31 cellular contexts compared by ENCODE assay signal in the genomic region with DNA sequence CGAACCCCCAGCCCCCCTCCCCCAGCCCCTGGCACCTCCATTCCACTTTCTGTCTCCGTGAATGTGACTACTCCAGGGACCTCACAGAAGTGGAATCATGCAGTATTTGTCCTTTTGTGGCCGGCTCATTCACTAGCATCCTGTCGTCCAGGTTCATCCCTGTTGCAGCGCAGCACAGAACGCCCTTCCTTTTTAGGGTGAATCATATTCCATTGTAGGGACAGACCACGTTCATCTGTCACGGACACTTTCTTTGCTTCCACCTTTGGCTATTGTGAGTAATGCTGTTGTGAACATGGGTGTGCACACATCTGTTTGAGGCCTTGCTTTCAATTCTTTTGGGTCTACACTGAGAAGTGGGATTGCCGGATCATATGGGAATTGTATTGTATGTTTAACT.
"Had no signal": no experiment of that assay in that cellular context is flagged by ENCODE, and none has a peak within 500 bp of the region (broad histone marks: within the 10 kb centered on the region; RNA-seq: fewer than 3 reads in every experiment).

No MANE protein-coding gene starts in this region.

- H3K36me3 Mint-ChIP-seq: naive thymus-derived CD4-positive, alpha-beta T cell; natural killer cell; stimulated activated memory B cell treated with anti-CD40 and anti-IgM and Interleukin-4, amounts not matched to agents 10 μg/mL and 1 μg/mL and 100 μg/mL, for 72 hours; type B pancreatic cell had no signal

- H2AFZ ChIP-seq: parathyroid adenoma had no signal

- H3K27me3 ChIP-seq: ovary, spleen, suprapubic skin, testis, transverse colon, upper lobe of right lung, vagina had no signal

- H3K4me3 ChIP-seq: ovary, psoas muscle, skin epidermis, smooth muscle cell, spleen, suprapubic skin, testis, tibial artery, transverse colon, upper lobe of right lung, vagina had no signal

- H3K9ac ChIP-seq: parathyroid adenoma had no signal

- H3K9me3 ChIP-seq: ovary, psoas muscle, spleen, suprapubic skin, testis, tibial artery, transverse colon, upper lobe of right lung, vagina had no signal

- H3K9me3 Mint-ChIP-seq: naive thymus-derived CD4-positive, alpha-beta T cell; natural killer cell; nephron; neural crest cell; stimulated activated memory B cell treated with anti-CD40 and anti-IgM and Interleukin-4, amounts not matched to agents 10 μg/mL and 1 μg/mL and 100 μg/mL, for 72 hours; stimulated activated naive CD8-positive, alpha-beta T cell treated with anti-CD3 and anti-CD28 coated beads, Interleukin-15, amount 100 ng/mL, for 72 hours; type B pancreatic cell had no signal

- H3K4me3 Mint-ChIP-seq: naive thymus-derived CD4-positive, alpha-beta T cell; natural killer cell; nephron; neural crest cell; stimulated activated memory B cell treated with anti-CD40 and anti-IgM and Interleukin-4, amounts not matched to agents 10 μg/mL and 1 μg/mL and 100 μg/mL, for 72 hours; stimulated activated naive CD8-positive, alpha-beta T cell treated with anti-CD3 and anti-CD28 coated beads, Interleukin-15, amount 100 ng/mL, for 72 hours; type B pancreatic cell had no signal

- H3K4me1 Mint-ChIP-seq: nephron; neural crest cell; stimulated activated memory B cell treated with anti-CD40 and anti-IgM and Interleukin-4, amounts not matched to agents 10 μg/mL and 1 μg/mL and 100 μg/mL, for 72 hours had no signal

- DNase-seq: naive thymus-derived CD4-positive, alpha-beta T cell; natural killer cell; occipital lobe; ovary; psoas muscle; spleen; stimulated activated CD4-positive, alpha-beta T cell treated with anti-CD3 and anti-CD28 coated beads, Interleukin-12 subunit alpha, Interleukin-12 subunit beta, amount 100 ng/mL, for 4 hours; stimulated activated CD4-positive, alpha-beta T cell treated with anti-CD3 and anti-CD28 coated beads, Interleukin-1b, Interleukin-23, amount 100 ng/mL, for 48 hours; stimulated activated CD4-positive, alpha-beta T cell treated with anti-CD3 and anti-CD28 coated beads, Interleukin-4, amount 100 ng/mL, for 1 hour; stimulated activated CD4-positive, alpha-beta T cell treated with anti-CD3 and anti-CD28 coated beads, Interleukin-4, amount 100 ng/mL, for 4 hours; stimulated activated CD8-positive, alpha-beta memory T cell treated with anti-CD3 and anti-CD28 coated beads, Interleukin-4, amount 100 ng/mL, for 48 hours; stimulated activated naive CD4-positive, alpha-beta T cell; stimulated activated naive CD8-positive, alpha-beta T cell treated with anti-CD3 and anti-CD28 coated beads, Interleukin-15, amount 100 ng/mL, for 72 hours; stimulated activated naive CD8-positive, alpha-beta T cell treated with anti-CD3 and anti-CD28 coated beads, Interleukin-15, Interleukin-2, amounts not matched to agents 100 U/mL and 50 U/mL, for 24 hours; substantia nigra; testis; tibial artery; transverse colon; upper lobe of right lung had no signal

- H3K27ac Mint-ChIP-seq: natural killer cell; nephron; progenitor cell of endocrine pancreas; stimulated activated memory B cell treated with anti-CD40 and anti-IgM and Interleukin-4, amounts not matched to agents 10 μg/mL and 1 μg/mL and 100 μg/mL, for 72 hours; stimulated activated naive CD8-positive, alpha-beta T cell treated with anti-CD3 and anti-CD28 coated beads, Interleukin-15, amount 100 ng/mL, for 72 hours; type B pancreatic cell had no signal

- H3K36me3 ChIP-seq: ovary, spleen, suprapubic skin, tibial artery, transverse colon, upper lobe of right lung, vagina had no signal

- H3K79me2 ChIP-seq: parathyroid adenoma had no signal

- ATAC-seq: naive thymus-derived CD4-positive, alpha-beta T cell; natural killer cell; psoas muscle; right cardiac atrium; sciatic nerve; stimulated activated naive CD8-positive, alpha-beta T cell treated with anti-CD3 and anti-CD28 coated beads, Interleukin-15, Interleukin-2, amounts not matched to agents 100 U/mL and 50 U/mL, for 24 hours; upper lobe of right lung had no signal

- H3K27me3 Mint-ChIP-seq: naive thymus-derived CD4-positive, alpha-beta T cell; progenitor cell of endocrine pancreas; stimulated activated naive CD8-positive, alpha-beta T cell treated with anti-CD3 and anti-CD28 coated beads, Interleukin-15, amount 100 ng/mL, for 72 hours; type B pancreatic cell had no signal

- H3K4me2 ChIP-seq: smooth muscle cell had no signal

- H3K27ac ChIP-seq: ovary, parathyroid adenoma, psoas muscle, skin epidermis, spleen, suprapubic skin, tibial artery, transverse colon, upper lobe of right lung, vagina had no signal

- H3K4me1 ChIP-seq: parathyroid adenoma, psoas muscle, suprapubic skin, tibial artery, transverse colon, upper lobe of right lung, vagina had no signal
